2 cellular contexts compared by ENCODE assay signal in the genomic region with DNA sequence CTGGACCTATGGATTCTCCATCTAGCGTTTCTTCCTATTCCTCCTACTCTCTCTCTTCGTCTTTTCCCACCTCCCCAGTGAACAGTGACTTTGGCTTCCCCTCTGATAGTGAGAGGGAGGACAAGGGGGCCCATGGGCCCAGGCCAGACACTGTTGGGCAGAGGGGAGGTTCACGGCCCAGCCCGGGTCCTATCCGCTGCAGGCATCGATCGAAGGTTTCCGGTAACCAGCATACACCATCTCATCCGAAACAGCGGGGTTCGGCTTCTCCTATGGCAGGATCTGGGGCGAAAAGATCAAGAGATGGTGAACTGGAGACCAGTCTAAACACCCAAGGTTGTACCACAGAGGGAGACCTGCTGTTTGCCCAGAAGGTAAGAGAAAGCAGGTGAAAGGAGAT.
TF ChIP-seq lines count a peak whose summit lies in the region.

No MANE protein-coding gene starts in this region.

TF ChIP-seq in H1, 55 proteins besides CTCF, POLR2A, EP300 and RAD21 (continues in another document):
- TF ChIP-seq CHD2 (IDR thresholded peaks at IDR 0.05; ENCODE audit: low read length) (no peak), JUN (IDR thresholded peaks at IDR 0.05; ENCODE audit: low read depth, low read length) (no peak), GTF2F1 (IDR thresholded peaks at IDR 0.05; ENCODE audit: borderline replicate concordance, low read depth, low read length) (no peak), ASH2L (IDR thresholded peaks at IDR 0.05; ENCODE audit: low read length) (no peak), YY1 (IDR thresholded peaks at IDR 0.05; ENCODE audit: low read depth, low read length) (no peak), KDM5A (IDR thresholded peaks at IDR 0.05; ENCODE audit: low read length) (no peak), JUND (IDR thresholded peaks at IDR 0.05; ENCODE audit: low read length) (no peak), SIRT6 (IDR thresholded peaks at IDR 0.05; ENCODE audit: low read length) (no peak), HDAC2 (IDR thresholded peaks at IDR 0.05; ENCODE audit: borderline replicate concordance in 1 of 2, low read depth in 2 of 2, low read length in 2 of 2) (no peak), CEBPB (IDR thresholded peaks at IDR 0.05; ENCODE audit: low read depth, low read length) (no peak), POLR2AphosphoS5 (IDR thresholded peaks at IDR 0.05; ENCODE audit: low read depth, low read length) (no peak)
- TF ChIP-seq, protein P1, sequence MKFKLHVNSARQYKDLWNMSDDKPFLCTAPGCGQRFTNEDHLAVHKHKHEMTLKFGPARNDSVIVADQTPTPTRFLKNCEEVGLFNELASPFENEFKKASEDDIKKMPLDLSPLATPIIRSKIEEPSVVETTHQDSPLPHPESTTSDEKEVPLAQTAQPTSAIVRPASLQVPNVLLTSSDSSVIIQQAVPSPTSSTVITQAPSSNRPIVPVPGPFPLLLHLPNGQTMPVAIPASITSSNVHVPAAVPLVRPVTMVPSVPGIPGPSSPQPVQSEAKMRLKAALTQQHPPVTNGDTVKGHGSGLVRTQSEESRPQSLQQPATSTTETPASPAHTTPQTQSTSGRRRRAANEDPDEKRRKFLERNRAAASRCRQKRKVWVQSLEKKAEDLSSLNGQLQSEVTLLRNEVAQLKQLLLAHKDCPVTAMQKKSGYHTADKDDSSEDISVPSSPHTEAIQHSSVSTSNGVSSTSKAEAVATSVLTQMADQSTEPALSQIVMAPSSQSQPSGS (IDR thresholded peaks at IDR 0.05; ENCODE audit: low read length) = no peak
- TF ChIP-seq, protein P2, sequence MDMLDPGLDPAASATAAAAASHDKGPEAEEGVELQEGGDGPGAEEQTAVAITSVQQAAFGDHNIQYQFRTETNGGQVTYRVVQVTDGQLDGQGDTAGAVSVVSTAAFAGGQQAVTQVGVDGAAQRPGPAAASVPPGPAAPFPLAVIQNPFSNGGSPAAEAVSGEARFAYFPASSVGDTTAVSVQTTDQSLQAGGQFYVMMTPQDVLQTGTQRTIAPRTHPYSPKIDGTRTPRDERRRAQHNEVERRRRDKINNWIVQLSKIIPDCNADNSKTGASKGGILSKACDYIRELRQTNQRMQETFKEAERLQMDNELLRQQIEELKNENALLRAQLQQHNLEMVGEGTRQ (IDR thresholded peaks at IDR 0.05; ENCODE audit: low read length) = no peak

TF ChIP-seq in neural cell, 6 proteins besides CTCF, POLR2A, EP300 and RAD21:
- TF ChIP-seq POLR2AphosphoS5 (IDR thresholded peaks at IDR 0.05) (no peak), MXI1 (conservative IDR thresholded peaks at IDR 0.05; ENCODE audit: poor library complexity, severe bottlenecking) (no peak), EZH2 (IDR thresholded peaks at IDR 0.05; ENCODE audit: borderline replicate concordance, insufficient read depth, low read length, poor library complexity, severe bottlenecking) (no peak), SMC3 (conservative IDR thresholded peaks at IDR 0.05; ENCODE audit: poor library complexity) (no peak), TAF1 (IDR thresholded peaks at IDR 0.05; ENCODE audit: low read depth) (no peak)
- TF ChIP-seq, protein P3, sequence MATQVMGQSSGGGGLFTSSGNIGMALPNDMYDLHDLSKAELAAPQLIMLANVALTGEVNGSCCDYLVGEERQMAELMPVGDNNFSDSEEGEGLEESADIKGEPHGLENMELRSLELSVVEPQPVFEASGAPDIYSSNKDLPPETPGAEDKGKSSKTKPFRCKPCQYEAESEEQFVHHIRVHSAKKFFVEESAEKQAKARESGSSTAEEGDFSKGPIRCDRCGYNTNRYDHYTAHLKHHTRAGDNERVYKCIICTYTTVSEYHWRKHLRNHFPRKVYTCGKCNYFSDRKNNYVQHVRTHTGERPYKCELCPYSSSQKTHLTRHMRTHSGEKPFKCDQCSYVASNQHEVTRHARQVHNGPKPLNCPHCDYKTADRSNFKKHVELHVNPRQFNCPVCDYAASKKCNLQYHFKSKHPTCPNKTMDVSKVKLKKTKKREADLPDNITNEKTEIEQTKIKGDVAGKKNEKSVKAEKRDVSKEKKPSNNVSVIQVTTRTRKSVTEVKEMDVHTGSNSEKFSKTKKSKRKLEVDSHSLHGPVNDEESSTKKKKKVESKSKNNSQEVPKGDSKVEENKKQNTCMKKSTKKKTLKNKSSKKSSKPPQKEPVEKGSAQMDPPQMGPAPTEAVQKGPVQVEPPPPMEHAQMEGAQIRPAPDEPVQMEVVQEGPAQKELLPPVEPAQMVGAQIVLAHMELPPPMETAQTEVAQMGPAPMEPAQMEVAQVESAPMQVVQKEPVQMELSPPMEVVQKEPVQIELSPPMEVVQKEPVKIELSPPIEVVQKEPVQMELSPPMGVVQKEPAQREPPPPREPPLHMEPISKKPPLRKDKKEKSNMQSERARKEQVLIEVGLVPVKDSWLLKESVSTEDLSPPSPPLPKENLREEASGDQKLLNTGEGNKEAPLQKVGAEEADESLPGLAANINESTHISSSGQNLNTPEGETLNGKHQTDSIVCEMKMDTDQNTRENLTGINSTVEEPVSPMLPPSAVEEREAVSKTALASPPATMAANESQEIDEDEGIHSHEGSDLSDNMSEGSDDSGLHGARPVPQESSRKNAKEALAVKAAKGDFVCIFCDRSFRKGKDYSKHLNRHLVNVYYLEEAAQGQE (IDR thresholded peaks at IDR 0.05; ENCODE audit: borderline replicate concordance) = no peak
TF ChIP-seq in neural cell: peak in this region for 0.
